10 cellular contexts compared by ENCODE assay signal in genomic region chr6:81704700-81705099, GRCh38.
"Had no signal": no experiment of that assay in that cellular context is flagged by ENCODE, and none has a peak within 500 bp of the region (broad histone marks: within the 10 kb centered on the region; RNA-seq: fewer than 3 reads in every experiment).

No MANE protein-coding gene starts in this region.

- H3K27ac ChIP-seq: GM23248, HL-60, KMS-11 had no signal

- H2AFZ ChIP-seq: GM23248 had no signal

- H3K9ac ChIP-seq: GM23248, KMS-11 had no signal

- FAIRE-seq: H1, H54 had no signal

- DNase-seq: GM23248, H9, HCEC 1CT, HFFc6, IMR-90, KBM-7 had no signal

- H3K4me3 ChIP-seq: GM23248 had no signal

- H3K4me2 ChIP-seq: KMS-11 had no signal
